Comparison of ENCODE assay signal across 8 cellular contexts in genomic region chr3:143165612-143166285, GRCh38. TPM values are rescaled to one million over a fixed set of nuclear protein-coding genes. Genes with fewer than 3 reads are reported as not detected.
DNase-seq lines count a peak whose midpoint lies in the region; ATAC-seq and TF ChIP-seq lines count a peak whose summit lies in the region.
"Not testable (repeated sequence)": the region's sequence is repeated elsewhere in the genome, so short reads cannot be mapped to it uniquely, and the experiment has no call there.

No MANE protein-coding gene starts in this region.

- not testable (repeated sequence) for DNase-seq in CD4-positive, alpha-beta T cell; RWPE2 (ENCODE audit: low spot score); smooth muscle cell (lab: John Stamatoyannopoulos, UW; ENCODE audit: unreplicated experiment)
- DNase-seq in HFFc6 = peak; percentile 64
- DNase-seq in activated naive CD4-positive, alpha-beta T cell treated with Interleukin-2 at 50 U/mL for 16 hours = peak; percentile 14
- DNase-seq in foreskin keratinocyte = peak; percentile 67 to 89

- H3K27ac ChIP-seq in CD4-positive, alpha-beta T cell (ENCODE audit: low read depth, low read length); RWPE2 (ENCODE audit: poor library complexity, severe bottlenecking): not testable (repeated sequence)
- H3K27ac ChIP-seq in foreskin keratinocyte (peak overlapping the region; percentile 31), smooth muscle cell (ENCODE audit: low read depth) (peak overlapping the region; percentile 59)

- POLR2A ChIA-PET in CD4-positive, alpha-beta T cell (lab: Charles Lee) = interaction anchor here (1.5 to 1.6 kb wide), 2 partner anchors 9 to 41 kb away, joined by 5 read pairs; no protein-coding TSS in a partner anchor

- H3K27ac Mint-ChIP-seq in CD4-positive, alpha-beta T cell = peak overlapping the region; percentile 83
- H3K27ac Mint-ChIP-seq in HFFc6 = not testable (repeated sequence)

- H4K20me1 ChIP-seq in smooth muscle cell (ENCODE audit: low read depth) = not testable (repeated sequence)

- peak; percentile 38 for ATAC-seq in CD4-positive, alpha-beta T cell (ENCODE audit: poor library complexity)
- ATAC-seq in GM19025 (IDR thresholded peaks at IDR 0.05; ENCODE audit: low read depth, unreplicated experiment) (peak; percentile 43), HG03442 (IDR thresholded peaks at IDR 0.05; ENCODE audit: unreplicated experiment) (peak; percentile 84), RWPE2 (ENCODE audit: low read depth) (peak; percentile 53), foreskin keratinocyte (peak; percentile 77)

- H3K36me3 ChIP-seq in RWPE2 (ENCODE audit: low read depth); smooth muscle cell (ENCODE audit: low read depth): not testable (repeated sequence)

- H3K27me3 ChIP-seq in CD4-positive, alpha-beta T cell (ENCODE audit: control insufficient read depth, insufficient read depth, low read length); RWPE2 (ENCODE audit: insufficient read depth, poor library complexity, severe bottlenecking); foreskin keratinocyte; smooth muscle cell (ENCODE audit: low read depth): not testable (repeated sequence)

- peak overlapping the region; percentile 46 for H3K4me2 ChIP-seq in smooth muscle cell

- H3K4me1 ChIP-seq in RWPE2 (ENCODE audit: insufficient read depth, poor library complexity, severe bottlenecking) (peaks cover 28% of the 10 kb centered on the region), foreskin keratinocyte (peaks cover 13% of the 10 kb centered on the region)
- H3K4me1 ChIP-seq in smooth muscle cell (ENCODE audit: low read depth) = not testable (repeated sequence)

- CTCF ChIA-PET in CD4-positive, alpha-beta T cell (lab: Charles Lee) = interaction anchor here (1.0 kb wide), 1 partner anchor 10 kb away, joined by 4 read pairs; no protein-coding TSS in a partner anchor

- not testable (repeated sequence) for H3K79me2 ChIP-seq in smooth muscle cell (ENCODE audit: low read depth)

- not testable (repeated sequence) for H3K4me3 Mint-ChIP-seq in CD4-positive, alpha-beta T cell; HFFc6

- not testable (repeated sequence) for H3K9me3 Mint-ChIP-seq in CD4-positive, alpha-beta T cell; HFFc6

- 64% methylated on average over 3 of the region's 5 CpGs for WGBS in smooth muscle cell (ENCODE audit: low lambda C conversion rate)

- H3K36me3 Mint-ChIP-seq in CD4-positive, alpha-beta T cell (ENCODE audit: low read depth); HFFc6 (ENCODE audit: low read depth): not testable (repeated sequence)

- not testable (repeated sequence) for H3K27me3 Mint-ChIP-seq in CD4-positive, alpha-beta T cell; HFFc6 (ENCODE audit: insufficient read depth)

- H3F3A ChIP-seq in smooth muscle cell (ENCODE audit: low read depth) = not testable (repeated sequence)

- peaks cover 76% of the 10 kb centered on the region for H3K4me1 Mint-ChIP-seq in CD4-positive, alpha-beta T cell (ENCODE audit: low read depth)
- peaks cover 60% of the 10 kb centered on the region for H3K4me1 Mint-ChIP-seq in HFFc6 (ENCODE audit: low read depth)

- not testable (repeated sequence) for H3K9ac ChIP-seq in smooth muscle cell (ENCODE audit: low read depth)

- H2AFZ ChIP-seq in smooth muscle cell (ENCODE audit: low read depth) = not testable (repeated sequence)

- not testable (repeated sequence) for H3K9me3 ChIP-seq in CD4-positive, alpha-beta T cell (ENCODE audit: control insufficient read depth, low read length); RWPE2 (ENCODE audit: severe bottlenecking); smooth muscle cell (replicated peaks; ENCODE audit: low read depth)

- TF ChIP-seq CTCF in CD4-positive, alpha-beta T cell (IDR thresholded peaks at IDR 0.05); HFFc6 (IDR thresholded peaks at IDR 0.05); RWPE2 (IDR thresholded peaks at IDR 0.05; ENCODE audit: poor library complexity, severe bottlenecking); foreskin keratinocyte (conservative IDR thresholded peaks at IDR 0.05); smooth muscle cell (IDR thresholded peaks at IDR 0.05; ENCODE audit: borderline replicate concordance, insufficient read depth, poor library complexity, severe bottlenecking): not testable (repeated sequence)

- intact Hi-C loops in CD4-positive, alpha-beta T cell (cut with DNase I, micrococcal nuclease) = loop anchor here in 1 of 2 experiments (5.0 kb wide), 1 partner anchor 38 kb away; no protein-coding TSS in a partner anchor

- not testable (repeated sequence) for H3K4me3 ChIP-seq in RWPE2 (ENCODE audit: severe bottlenecking); smooth muscle cell

RNA-seq across cellular contexts. Expression of gene CHST2, which starts 46.2 kb away (rescaled TPM):
- total RNA-seq in CD4-positive, alpha-beta T cell = 1 to 10 TPM; 2.0 TPM
- total RNA-seq in HFFc6 (2021; fragmentation: NEBNext Ultra II Directional; extraction: Animal tissue kit (Norgen Biotek cat#: 25700)) = 1 to 10 TPM; 2.6 to 4.3 (median 3.8) TPM
- total RNA-seq in foreskin keratinocyte (5.0 and 5.4 TPM in 2 replicates), smooth muscle cell (14.5 and 16.0 TPM in 2 replicates)
- polyA plus RNA-seq in foreskin keratinocyte (3.8 and 4.3 TPM in 2 replicates), smooth muscle cell (10.4 and 12.6 TPM in 2 replicates)
